ENCODE assay signal across 1 cellular context in the genomic region with DNA sequence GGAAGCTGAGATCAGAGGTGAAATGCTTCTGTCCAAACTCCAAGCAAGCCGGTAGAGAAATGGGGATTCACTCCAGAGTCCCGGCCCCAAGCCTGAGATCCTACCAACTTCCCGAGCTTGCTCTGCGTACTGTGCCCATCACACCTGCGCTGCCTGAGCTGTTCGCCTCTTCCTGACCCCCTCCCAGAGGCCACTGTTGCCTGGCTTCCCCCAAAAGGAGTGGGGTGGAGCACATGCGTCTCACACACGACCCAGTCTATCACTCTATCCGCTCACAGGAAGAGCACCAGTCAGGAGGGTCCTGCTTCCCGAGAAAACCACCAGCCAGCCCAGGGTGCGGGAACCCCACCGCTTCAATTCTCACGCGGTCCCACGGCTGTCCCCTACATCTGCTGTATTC.
TF ChIP-seq lines count a peak whose summit lies in the region.

No MANE protein-coding gene starts in this region.

TF ChIP-seq in HepG2, 621 proteins besides CTCF, POLR2A, EP300 and RAD21:
- TF ChIP-seq ZFP36 (IDR thresholded peaks at IDR 0.05; ENCODE audit: borderline replicate concordance, low read depth, low read length, partially characterized antibody) = no peak
- no peak for TF ChIP-seq JUNB (CRISPR knock-in tag; IDR thresholded peaks at IDR 0.05; ENCODE audit: borderline replicate concordance)
- TF ChIP-seq POLR2AphosphoS2 (IDR thresholded peaks at IDR 0.05; ENCODE audit: low read depth, low read length) = no peak
- TF ChIP-seq HNRNPH1 (optimal IDR thresholded peaks at IDR 0.05; ENCODE audit: low read depth, low read length) = no peak
- TF ChIP-seq CHD4 (IDR thresholded peaks at IDR 0.05; ENCODE audit: borderline replicate concordance, low read length) = no peak
- TF ChIP-seq ZNF34 (CRISPR knock-in tag; IDR thresholded peaks at IDR 0.05; ENCODE audit: borderline replicate concordance) = no peak
- no peak for TF ChIP-seq ZNF563 (CRISPR knock-in tag; IDR thresholded peaks at IDR 0.05)
- no peak for TF ChIP-seq ZMYM2 (CRISPR knock-in tag; IDR thresholded peaks at IDR 0.05)
- no peak for TF ChIP-seq ZNF335 (CRISPR knock-in tag; IDR thresholded peaks at IDR 0.05)
- TF ChIP-seq HCFC1 (IDR thresholded peaks at IDR 0.05; ENCODE audit: low read depth, low read length) = no peak
- no peak for TF ChIP-seq ZMYM4 (CRISPR knock-in tag; IDR thresholded peaks at IDR 0.05)
